Comparison of ENCODE assay signal across 26 cellular contexts in genomic region chr9:105713939-105714331, GRCh38. TPM values are rescaled to one million over a fixed set of nuclear protein-coding genes. Genes with fewer than 3 reads are reported as not detected.
"Had no signal": no experiment of that assay in that cellular context is flagged by ENCODE, and none has a peak within 500 bp of the region (broad histone marks: within the 10 kb centered on the region; RNA-seq: fewer than 3 reads in every experiment).

No MANE protein-coding gene starts in this region.

- H3K27ac ChIP-seq: epithelial cell of prostate, esophagus muscularis mucosa, heart right ventricle, parathyroid adenoma, prostate gland, sigmoid colon, skin epidermis had no signal

- H3K27me3 ChIP-seq: esophagus muscularis mucosa, gastrocnemius medialis, heart right ventricle, sigmoid colon had no signal

- H3K4me1 Mint-ChIP-seq: nephron; stimulated activated naive B cell treated with anti-CD40 and anti-IgM and Interleukin-4, amounts not matched to agents 10 μg/mL and 1 μg/mL and 100 μg/mL, for 72 hours had no signal

- H3K9me3 Mint-ChIP-seq: dendritic cell treated with granulocyte-macrophage colony-stimulating factor and Interleukin-4, amounts not matched to agents 40 ng/mL and 50 ng/mL, for 4 days; effector memory CD8-positive, alpha-beta T cell; stimulated activated naive B cell treated with anti-CD40 and anti-IgM and Interleukin-4, amounts not matched to agents 10 μg/mL and 1 μg/mL and 100 μg/mL, for 72 hours had no signal

- H3K4me1 ChIP-seq: esophagus muscularis mucosa, parathyroid adenoma, prostate gland, sigmoid colon had no signal

- FAIRE-seq: colon, islet of Langerhans, urothelium cell line had no signal

- H3K4me3 ChIP-seq: esophagus muscularis mucosa, gastrocnemius medialis, heart right ventricle, prostate gland, sigmoid colon, skin epidermis had no signal

- H3K36me3 ChIP-seq: gastrocnemius medialis, prostate gland, sigmoid colon had no signal

- ATAC-seq: effector memory CD8-positive, alpha-beta T cell; gastrocnemius medialis; stimulated activated naive B cell treated with anti-CD40 and anti-IgM and Interleukin-4, amounts not matched to agents 10 μg/mL and 1 μg/mL and 100 μg/mL, for 72 hours had no signal

- H3K27ac Mint-ChIP-seq: dendritic cell treated with granulocyte-macrophage colony-stimulating factor and Interleukin-4, amounts not matched to agents 40 ng/mL and 50 ng/mL, for 4 days; effector memory CD8-positive, alpha-beta T cell; nephron; stimulated activated naive B cell treated with anti-CD40 and anti-IgM and Interleukin-4, amounts not matched to agents 10 μg/mL and 1 μg/mL and 100 μg/mL, for 72 hours had no signal

- H3K9me3 ChIP-seq: esophagus muscularis mucosa, gastrocnemius medialis, heart right ventricle, prostate gland, sigmoid colon had no signal

- DNase-seq: effector memory CD8-positive, alpha-beta T cell; gastrocnemius medialis; heart right ventricle; hypothalamus; kidney glomerular epithelial cell; mammary epithelial cell; retina; sigmoid colon; stimulated activated CD4-positive, alpha-beta T cell treated with anti-CD3 and anti-CD28 coated beads, Interleukin-2, amount 100 ng/mL, for 24 hours; stimulated activated CD4-positive, alpha-beta T cell treated with anti-CD3 and anti-CD28 coated beads, Interleukin-4, amount 100 ng/mL, for 4 hours; stimulated activated naive B cell treated with anti-CD40 and anti-IgM and Interleukin-4, amounts not matched to agents 10 μg/mL and 1 μg/mL and 100 μg/mL, for 72 hours; trophoblast cell had no signal

- H3K9ac ChIP-seq: parathyroid adenoma had no signal

- H3K4me3 Mint-ChIP-seq: dendritic cell treated with granulocyte-macrophage colony-stimulating factor and Interleukin-4, amounts not matched to agents 40 ng/mL and 50 ng/mL, for 4 days; effector memory CD8-positive, alpha-beta T cell; nephron; stimulated activated naive B cell treated with anti-CD40 and anti-IgM and Interleukin-4, amounts not matched to agents 10 μg/mL and 1 μg/mL and 100 μg/mL, for 72 hours had no signal

- H3K79me2 ChIP-seq: parathyroid adenoma had no signal

- H3K27me3 Mint-ChIP-seq: dendritic cell treated with granulocyte-macrophage colony-stimulating factor and Interleukin-4, amounts not matched to agents 40 ng/mL and 50 ng/mL, for 4 days; effector memory CD8-positive, alpha-beta T cell; stimulated activated naive B cell treated with anti-CD40 and anti-IgM and Interleukin-4, amounts not matched to agents 10 μg/mL and 1 μg/mL and 100 μg/mL, for 72 hours had no signal

- H2AFZ ChIP-seq: parathyroid adenoma had no signal

RNA-seq across cellular contexts. Expression of gene TAL2, which starts 51.7 kb away (rescaled TPM):
- total RNA-seq: esophagus muscularis mucosa, fibroblast of villous mesenchyme, gastrocnemius medialis, heart right ventricle, lower leg skin, mammary epithelial cell, mesenteric fat pad, mononuclear cell, prostate gland, sigmoid colon had no signal
- polyA plus RNA-seq: sigmoid colon had no signal
